ENCODE assay signal across 8 cellular contexts in genomic region chr12:56116267-56117081, GRCh38. TPM values are rescaled to one million over a fixed set of nuclear protein-coding genes. Genes with fewer than 3 reads are reported as not detected.
DNase-seq lines count a peak whose midpoint lies in the region; ATAC-seq and TF ChIP-seq lines count a peak whose summit lies in the region.

TSS of gene RPL41 (plus strand) at chr12:56116633.

- peaks cover 35% of the 10 kb centered on the region for H3K4me1 ChIP-seq in mononuclear cell (ENCODE audit: insufficient read depth, low read length)

- ATAC-seq in GM21447 (IDR thresholded peaks at IDR 0.05; ENCODE audit: unreplicated experiment), result peak; percentile 44

- H3K27me3 ChIP-seq in mononuclear cell (ENCODE audit: insufficient read depth, low read length), result no peaks in the 10 kb centered on the region

- H3K4me1 Mint-ChIP-seq in IgD-negative memory B cell, result peaks cover 18 to 24% (median 23%) of the 10 kb centered on the region in 3 donors

- peak; percentile 83 for DNase-seq in COLO829 (ENCODE audit: low spot score)
- peak; percentile 97 for DNase-seq in OCI-M1 (lab: John Stamatoyannopoulos, UW)
- peak; percentile 93 for DNase-seq in activated T-cell treated with anti-CD3 and anti-CD28 coated beads for 1 hour (ENCODE audit: low read depth)
- DNase-seq in epithelial cell of esophagus (ENCODE audit: low read depth), result peak; percentile 93
- peak; percentile 88 to 91 for DNase-seq in stimulated activated CD8-positive, alpha-beta memory T cell treated with anti-CD3 and anti-CD28 coated beads, Interleukin-4, amount 100 ng/mL, for 1 hour (ENCODE audit: low read depth in 2 of 2, low spot score in 1 of 2)

- no peaks in the 10 kb centered on the region for H3K9me3 ChIP-seq in mononuclear cell (ENCODE audit: low read depth, low read length)

- H3K9me3 Mint-ChIP-seq in IgD-negative memory B cell, result no peaks in the 10 kb centered on the region

- H3K4me3 Mint-ChIP-seq in IgD-negative memory B cell, result peak within 1 kb of the TSS; percentile 85 to 99 (median 96)

- peak within 1 kb of the TSS; percentile 88 to 99 (median 96) for H3K27ac Mint-ChIP-seq in IgD-negative memory B cell

- H3K4me3 ChIP-seq in epithelial cell of esophagus (ENCODE audit: low read length) (peak within 1 kb of the TSS; percentile 92), mononuclear cell (ENCODE audit: low read length) (peak within 1 kb of the TSS; percentile 91)

- H3K27me3 Mint-ChIP-seq in IgD-negative memory B cell, result no peaks in the 10 kb centered on the region

- peaks cover 11% of the 10 kb centered on the region for H3K36me3 Mint-ChIP-seq in IgD-negative memory B cell

- no peak for TF ChIP-seq CTCF in epithelial cell of esophagus (IDR thresholded peaks at IDR 0.05; ENCODE audit: insufficient read depth, low read depth, low read length, missing control alignments)

RNA-seq across cellular contexts. Expression of gene RPL41, which starts in this region (rescaled TPM):
- polyA plus RNA-seq in IgD-negative memory B cell, result 8,874 TPM
- total RNA-seq in mononuclear cell, result 5,493 TPM

Comparison
In these comparisons a context has a peak if more than half of its experiments do, and no peak if none do; other contexts are left out.
1. Peak in every context shown above with its lines: DNase-seq, ATAC-seq and H3K4me3 ChIP-seq.